In genomic region chr1:167219646-167220536, GRCh38 we compare ENCODE assay signal across 8 cellular contexts. TPM values are rescaled to one million over a fixed set of nuclear protein-coding genes. Genes with fewer than 3 reads are reported as not detected.
A peak's percentile ranks its signal among the peaks of the same experiment; 100 is the strongest.
DNase-seq lines count a peak whose midpoint lies in the region; ATAC-seq and TF ChIP-seq lines count a peak whose summit lies in the region.

No MANE protein-coding gene starts in this region.

- H3K27me3 ChIP-seq in HUES48 (ENCODE audit: control insufficient read depth, insufficient read depth, low read length), result no peaks in the 10 kb centered on the region

- peak overlapping the region; percentile 92 for H3K27ac Mint-ChIP-seq in endothelial cell (ENCODE audit: unreplicated experiment)

- ATAC-seq in GM21423 (IDR thresholded peaks at IDR 0.05; ENCODE audit: unreplicated experiment), result peak; percentile 39

- 1 to 2% methylated on average over 38 to 50 of the region's 55 CpGs for WGBS in mesodermal cell (ENCODE audit: insufficient coverage in 2 of 2), 2 experiments

- DNase-seq in Caki2 (ENCODE audit: low read depth), result peak; percentile 80
- DNase-seq in NOMO-1 treated with dmso at 0.1 percent for 144 hours (lab: John Stamatoyannopoulos, UW; ENCODE audit: unreplicated experiment), result peak; percentile 91
- DNase-seq in activated CD8-positive, alpha-beta memory T cell treated with anti-CD3 and anti-CD28 coated beads, Interleukin-2, amount 50 U/mL, for 1 hour (ENCODE audit: extremely low read depth), result peak; percentile 80
- peak; percentile 84 for DNase-seq in endothelial cell (ENCODE audit: low spot score)
- DNase-seq in stimulated activated CD8-positive, alpha-beta memory T cell treated with anti-CD3 and anti-CD28 coated beads, Interleukin-15, amount 100 ng/mL, for 48 hours (ENCODE audit: low read depth in 2 of 2), result peak; percentile 78 to 81

- H3K9me3 Mint-ChIP-seq in endothelial cell (ENCODE audit: unreplicated experiment), result peaks cover 4% of the 10 kb centered on the region

- in situ Hi-C loops in Caki2 (cut with HindIII; ENCODE audit: low pct_unique_long_range_greater_than_20kb, low sequenced_read_pairs), result no loop called here

- no peak for TF ChIP-seq CTCF in endothelial cell (IDR thresholded peaks at IDR 0.05; ENCODE audit: unreplicated experiment)

- H3K9me3 ChIP-seq in HUES48 (ENCODE audit: control insufficient read depth, insufficient read depth, low read length), result no peaks in the 10 kb centered on the region
- no peaks in the 10 kb centered on the region for H3K9me3 ChIP-seq in mesodermal cell (ENCODE audit: control insufficient read depth, low read length)

- H3K36me3 ChIP-seq in HUES48 (ENCODE audit: control insufficient read depth, insufficient read depth, low read length), result no peaks in the 10 kb centered on the region
- H3K36me3 ChIP-seq in mesodermal cell (ENCODE audit: control insufficient read depth, insufficient read depth, low read length), result no peaks in the 10 kb centered on the region

- H3K9ac ChIP-seq in HUES48 (ENCODE audit: low read depth, low read length), result peak overlapping the region; percentile 99

- H3K4me1 ChIP-seq in HUES48 (ENCODE audit: control insufficient read depth, insufficient read depth, low read length) (peaks cover 35% of the 10 kb centered on the region), mesodermal cell (ENCODE audit: control insufficient read depth, insufficient read depth, low read length, poor library complexity, severe bottlenecking) (peaks cover 10% of the 10 kb centered on the region)

- H3K4me3 ChIP-seq in HUES48 (ENCODE audit: low read depth, low read length) (peak overlapping the region; percentile 86), mesodermal cell (ENCODE audit: extremely low read depth, insufficient read depth, low read length, poor library complexity, severe bottlenecking) (peak overlapping the region; percentile 76)

- H3K36me3 Mint-ChIP-seq in endothelial cell (ENCODE audit: low read depth, unreplicated experiment), result peaks cover 8% of the 10 kb centered on the region

- peak overlapping the region; percentile 96 for H3K4me3 Mint-ChIP-seq in endothelial cell (ENCODE audit: unreplicated experiment)

- peaks cover 9% of the 10 kb centered on the region for H3K27me3 Mint-ChIP-seq in endothelial cell (ENCODE audit: unreplicated experiment)

- H3K27ac ChIP-seq in HUES48 (ENCODE audit: low read depth, low read length) (peak overlapping the region; percentile 100), mesodermal cell (ENCODE audit: low read depth, low read length, severe bottlenecking) (peak overlapping the region; percentile 84)

- peaks cover 20% of the 10 kb centered on the region for H3K4me1 Mint-ChIP-seq in endothelial cell (ENCODE audit: unreplicated experiment)

RNA-seq across cellular contexts. Expression of gene POU2F1, which starts 0.8 kb away (rescaled TPM):
- 2.2 and 3.7 TPM in 2 replicates for total RNA-seq in Caki2 (2014; rRNA removed; shearing (Covaris generic); ENCODE audit: low replicate concordance)
- total RNA-seq in endothelial cell (ENCODE audit: unreplicated experiment), result 24.5 TPM
- 14.2 TPM for polyA plus RNA-seq in mesodermal cell (2013, experiment 1 of 2)
- 9.0 TPM for polyA plus RNA-seq in mesodermal cell (2013, experiment 2 of 2)

Comparison
In these comparisons a context has a peak if more than half of its experiments do, and no peak if none do; other contexts are left out.
1. Peak in every context shown above with its lines: DNase-seq, ATAC-seq, H3K4me3 ChIP-seq and H3K27ac ChIP-seq.